In the genomic region with DNA sequence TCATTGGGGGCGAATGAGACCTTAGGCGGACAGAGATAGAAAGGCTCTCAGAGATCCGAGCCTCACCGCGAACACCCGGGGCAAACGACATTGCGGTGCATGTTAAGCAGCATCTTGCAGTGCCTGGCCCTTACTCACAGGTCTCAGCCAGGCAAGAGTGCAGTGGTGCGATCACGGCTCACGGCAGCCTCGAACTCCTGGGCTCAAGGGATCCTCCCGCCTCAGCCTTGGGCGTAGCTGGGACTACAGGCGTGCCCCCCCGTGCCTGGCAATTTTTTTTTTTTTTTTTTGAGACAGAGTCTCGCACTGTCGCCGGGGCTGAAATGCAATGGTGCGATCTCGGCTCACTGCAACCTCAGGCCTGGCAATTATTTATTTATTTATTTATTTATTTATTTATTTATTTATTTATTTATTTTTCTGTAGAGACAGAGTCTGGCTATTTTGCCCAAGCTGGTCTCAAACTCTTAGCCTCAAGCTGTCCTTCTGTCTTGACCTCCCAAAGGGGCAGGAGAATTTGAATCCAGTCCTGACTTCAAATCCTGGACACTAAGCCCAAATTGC, we compare ENCODE assay signal across 10 cellular contexts. TPM values are rescaled to one million over a fixed set of nuclear protein-coding genes. Genes with fewer than 3 reads are reported as not detected.
A peak's percentile ranks its signal among the peaks of the same experiment; 100 is the strongest.
DNase-seq lines count a peak whose midpoint lies in the region; ATAC-seq and TF ChIP-seq lines count a peak whose summit lies in the region.
"Had no signal": no experiment of that assay in that cellular context is flagged by ENCODE, and none has a peak within 500 bp of the region (broad histone marks: within the 10 kb centered on the region; RNA-seq: fewer than 3 reads in every experiment).

No MANE protein-coding gene starts in this region.

- no peak overlapping the region for H3K27ac ChIP-seq in thoracic aorta

- no peaks in the 10 kb centered on the region for H3K9me3 Mint-ChIP-seq in activated CD8-positive, alpha-beta T cell treated with anti-CD3 and anti-CD28 coated beads for 36 hours
- no peaks in the 10 kb centered on the region for H3K9me3 Mint-ChIP-seq in activated CD8-positive, alpha-beta T cell treated with anti-CD3 and anti-CD28 coated beads, Interleukin-2, amount 10 ng/mL, durations not matched to agents 7 days and 5 days (ENCODE audit: insufficient read depth)
- H3K9me3 Mint-ChIP-seq in activated CD4-positive, alpha-beta memory T cell treated with anti-CD3 and anti-CD28 coated beads for 36 hours = no peaks in the 10 kb centered on the region

- no peak for ATAC-seq in activated CD8-positive, alpha-beta T cell treated with anti-CD3 and anti-CD28 coated beads for 36 hours
- ATAC-seq in activated CD8-positive, alpha-beta T cell treated with anti-CD3 and anti-CD28 coated beads, Interleukin-2, amount 10 ng/mL, durations not matched to agents 7 days and 5 days = no peak
- ATAC-seq in thoracic aorta (ENCODE audit: insufficient number of reproducible peaks, low FRiP score, low read depth) (no peak), HG03457 (IDR thresholded peaks at IDR 0.05; ENCODE audit: unreplicated experiment) (no peak)

- no peaks in the 10 kb centered on the region for H3K36me3 ChIP-seq in thoracic aorta

- H3K27ac Mint-ChIP-seq in activated CD8-positive, alpha-beta T cell treated with anti-CD3 and anti-CD28 coated beads for 36 hours = no peak overlapping the region
- no peak overlapping the region for H3K27ac Mint-ChIP-seq in activated CD8-positive, alpha-beta T cell treated with anti-CD3 and anti-CD28 coated beads, Interleukin-2, amount 10 ng/mL, durations not matched to agents 7 days and 5 days
- no peak overlapping the region for H3K27ac Mint-ChIP-seq in activated CD4-positive, alpha-beta memory T cell treated with anti-CD3 and anti-CD28 coated beads for 36 hours

- H3K4me1 Mint-ChIP-seq in activated CD8-positive, alpha-beta T cell treated with anti-CD3 and anti-CD28 coated beads for 36 hours (ENCODE audit: low read depth) = peaks cover 5% of the 10 kb centered on the region
- H3K4me1 Mint-ChIP-seq in activated CD8-positive, alpha-beta T cell treated with anti-CD3 and anti-CD28 coated beads, Interleukin-2, amount 10 ng/mL, durations not matched to agents 7 days and 5 days (ENCODE audit: low read depth) = peaks cover 7% of the 10 kb centered on the region
- peaks cover 6% of the 10 kb centered on the region for H3K4me1 Mint-ChIP-seq in activated CD4-positive, alpha-beta memory T cell treated with anti-CD3 and anti-CD28 coated beads for 36 hours (ENCODE audit: low read depth)

- H3K4me3 ChIP-seq in thoracic aorta = peak overlapping the region; percentile 84

- H3K27me3 ChIP-seq in thoracic aorta (replicated peaks; ENCODE audit: insufficient read depth) = no peaks in the 10 kb centered on the region

- peaks cover 29% of the 10 kb centered on the region for H3K27me3 Mint-ChIP-seq in activated CD8-positive, alpha-beta T cell treated with anti-CD3 and anti-CD28 coated beads for 36 hours
- H3K27me3 Mint-ChIP-seq in activated CD8-positive, alpha-beta T cell treated with anti-CD3 and anti-CD28 coated beads, Interleukin-2, amount 10 ng/mL, durations not matched to agents 7 days and 5 days (ENCODE audit: low read depth) = peaks cover 44% of the 10 kb centered on the region
- H3K27me3 Mint-ChIP-seq in activated CD4-positive, alpha-beta memory T cell treated with anti-CD3 and anti-CD28 coated beads for 36 hours = peaks cover 32% of the 10 kb centered on the region

- POLR2A ChIA-PET in activated CD8-positive, alpha-beta T cell treated with anti-CD3 and anti-CD28 coated beads for 36 hours (lab: Charles Lee) = interaction anchor here (0.6 kb wide), 1 partner anchor 182 kb away, joined by 4 read pairs; no protein-coding TSS in a partner anchor
- POLR2A ChIA-PET in activated CD8-positive, alpha-beta T cell treated with anti-CD3 and anti-CD28 coated beads, Interleukin-2, amount 10 ng/mL, durations not matched to agents 7 days and 5 days (lab: Charles Lee) = no interaction called here
- POLR2A ChIA-PET in activated CD4-positive, alpha-beta memory T cell treated with anti-CD3 and anti-CD28 coated beads for 36 hours (lab: Charles Lee) = interaction anchor here (0.6 kb wide), 1 partner anchor 44 kb away, joined by 3 read pairs; no protein-coding TSS in a partner anchor

- peaks cover 6 to 22% of the 10 kb centered on the region in 2 donors for H3K4me1 ChIP-seq in thoracic aorta (ENCODE audit: control insufficient read depth in 1 of 2, low read depth in 2 of 2)

- intact Hi-C loops in activated CD8-positive, alpha-beta T cell treated with anti-CD3 and anti-CD28 coated beads for 36 hours (cut with micrococcal nuclease) = no loop called here
- intact Hi-C loops in activated CD4-positive, alpha-beta memory T cell treated with anti-CD3 and anti-CD28 coated beads for 36 hours (cut with micrococcal nuclease) = no loop called here

- H3K9me3 ChIP-seq in thoracic aorta = no peaks in the 10 kb centered on the region

- DNase-seq in activated CD8-positive, alpha-beta T cell treated with anti-CD3 and anti-CD28 coated beads for 36 hours = peak; percentile 5
- no peak for DNase-seq in activated CD8-positive, alpha-beta T cell treated with anti-CD3 and anti-CD28 coated beads, Interleukin-2, amount 10 ng/mL, durations not matched to agents 7 days and 5 days
- no peak for DNase-seq in activated CD4-positive, alpha-beta memory T cell treated with anti-CD3 and anti-CD28 coated beads for 36 hours
- DNase-seq in iPS-NIHi11 (ENCODE audit: low spot score) (peak; percentile 24), thoracic aorta (ENCODE audit: low spot score) (no peak), NCI-H2081 (lab: John Stamatoyannopoulos, UW) (no peak), NCI-H1048 (lab: John Stamatoyannopoulos, UW) (no peak)
- DNase-seq: NCI-H510A, occipital lobe had no signal

- CTCF ChIA-PET in activated CD8-positive, alpha-beta T cell treated with anti-CD3 and anti-CD28 coated beads for 36 hours (lab: Charles Lee) = interaction anchor here (1.2 kb wide), 1 partner anchor 12 kb away, joined by 5 read pairs; no protein-coding TSS in a partner anchor
- CTCF ChIA-PET in activated CD8-positive, alpha-beta T cell treated with anti-CD3 and anti-CD28 coated beads, Interleukin-2, amount 10 ng/mL, durations not matched to agents 7 days and 5 days (lab: Charles Lee) = no interaction called here
- CTCF ChIA-PET in activated CD4-positive, alpha-beta memory T cell treated with anti-CD3 and anti-CD28 coated beads for 36 hours (lab: Charles Lee) = no interaction called here

- peak overlapping the region; percentile 48 for H3K4me3 Mint-ChIP-seq in activated CD8-positive, alpha-beta T cell treated with anti-CD3 and anti-CD28 coated beads for 36 hours
- no peak overlapping the region for H3K4me3 Mint-ChIP-seq in activated CD8-positive, alpha-beta T cell treated with anti-CD3 and anti-CD28 coated beads, Interleukin-2, amount 10 ng/mL, durations not matched to agents 7 days and 5 days
- peak overlapping the region; percentile 35 for H3K4me3 Mint-ChIP-seq in activated CD4-positive, alpha-beta memory T cell treated with anti-CD3 and anti-CD28 coated beads for 36 hours

- no peaks in the 10 kb centered on the region for H3K36me3 Mint-ChIP-seq in activated CD8-positive, alpha-beta T cell treated with anti-CD3 and anti-CD28 coated beads for 36 hours (ENCODE audit: low read depth)
- H3K36me3 Mint-ChIP-seq in activated CD8-positive, alpha-beta T cell treated with anti-CD3 and anti-CD28 coated beads, Interleukin-2, amount 10 ng/mL, durations not matched to agents 7 days and 5 days (ENCODE audit: low read depth) = no peaks in the 10 kb centered on the region
- no peaks in the 10 kb centered on the region for H3K36me3 Mint-ChIP-seq in activated CD4-positive, alpha-beta memory T cell treated with anti-CD3 and anti-CD28 coated beads for 36 hours

- no peak for TF ChIP-seq CTCF in activated CD8-positive, alpha-beta T cell treated with anti-CD3 and anti-CD28 coated beads for 36 hours (IDR thresholded peaks at IDR 0.05)
- no peak for TF ChIP-seq CTCF in thoracic aorta (IDR thresholded peaks at IDR 0.05)

RNA-seq across cellular contexts. Expression of a gene that starts 1.3 kb away (rescaled TPM):
- total RNA-seq in activated CD8-positive, alpha-beta T cell treated with anti-CD3 and anti-CD28 coated beads for 36 hours = under 1 TPM in 1 of 2 experiments, not detected in 1; 0.05 TPM
- total RNA-seq in activated CD8-positive, alpha-beta T cell treated with anti-CD3 and anti-CD28 coated beads, Interleukin-2, amount 10 ng/mL, durations not matched to agents 7 days and 5 days = 1 to 10 TPM in 1 of 2 experiments, under 1 TPM in 1; 0.63 to 1.4 TPM
- under 1 TPM in 1 of 2 experiments, not detected in 1; 0.07 TPM for total RNA-seq in activated CD4-positive, alpha-beta memory T cell treated with anti-CD3 and anti-CD28 coated beads for 36 hours
- 10 to 100 TPM; 30.1 to 34.2 TPM for total RNA-seq in thoracic aorta

RNA-seq across cellular contexts. Expression of a gene that starts 27.9 kb away (rescaled TPM):
- not detected for total RNA-seq in activated CD8-positive, alpha-beta T cell treated with anti-CD3 and anti-CD28 coated beads for 36 hours
- total RNA-seq in activated CD8-positive, alpha-beta T cell treated with anti-CD3 and anti-CD28 coated beads, Interleukin-2, amount 10 ng/mL, durations not matched to agents 7 days and 5 days = not detected
- not detected for total RNA-seq in activated CD4-positive, alpha-beta memory T cell treated with anti-CD3 and anti-CD28 coated beads for 36 hours
- total RNA-seq in thoracic aorta = 10 to 100 TPM in 1 of 2 donors, 1 to 10 TPM in 1; 5.6 to 15.7 TPM

Comparison
In these comparisons a context has a peak if more than half of its experiments do, and no peak if none do; other contexts are left out.
1. DNase-seq: peak in activated CD8-positive, alpha-beta T cell treated with anti-CD3 and anti-CD28 coated beads for 36 hours (single experiment) and iPS-NIHi11 (single experiment); none in activated CD8-positive, alpha-beta T cell treated with anti-CD3 and anti-CD28 coated beads, Interleukin-2, amount 10 ng/mL, durations not matched to agents 7 days and 5 days (single experiment), activated CD4-positive, alpha-beta memory T cell treated with anti-CD3 and anti-CD28 coated beads for 36 hours (single experiment), thoracic aorta (single experiment), NCI-H2081 (0 of 2) and NCI-H1048 (single experiment).
2. RNA of a gene that starts 1.3 kb away (total RNA-seq): 30.1 to 34.2 TPM in thoracic aorta; 0.63 to 1.4 TPM in activated CD8-positive, alpha-beta T cell treated with anti-CD3 and anti-CD28 coated beads, Interleukin-2, amount 10 ng/mL, durations not matched to agents 7 days and 5 days, 0.05 TPM in activated CD8-positive, alpha-beta T cell treated with anti-CD3 and anti-CD28 coated beads for 36 hours and 0.07 TPM in activated CD4-positive, alpha-beta memory T cell treated with anti-CD3 and anti-CD28 coated beads for 36 hours; every median in the first group is over 10 times any median in the second.
3. RNA of a gene that starts 27.9 kb away (total RNA-seq): 5.6 to 15.7 TPM in thoracic aorta; not detected in activated CD4-positive, alpha-beta memory T cell treated with anti-CD3 and anti-CD28 coated beads for 36 hours, not detected in activated CD8-positive, alpha-beta T cell treated with anti-CD3 and anti-CD28 coated beads for 36 hours and not detected in activated CD8-positive, alpha-beta T cell treated with anti-CD3 and anti-CD28 coated beads, Interleukin-2, amount 10 ng/mL, durations not matched to agents 7 days and 5 days; every median in the first group is over 4 times any median in the second.